ENCODE assay signal across 13 cellular contexts in the genomic region with DNA sequence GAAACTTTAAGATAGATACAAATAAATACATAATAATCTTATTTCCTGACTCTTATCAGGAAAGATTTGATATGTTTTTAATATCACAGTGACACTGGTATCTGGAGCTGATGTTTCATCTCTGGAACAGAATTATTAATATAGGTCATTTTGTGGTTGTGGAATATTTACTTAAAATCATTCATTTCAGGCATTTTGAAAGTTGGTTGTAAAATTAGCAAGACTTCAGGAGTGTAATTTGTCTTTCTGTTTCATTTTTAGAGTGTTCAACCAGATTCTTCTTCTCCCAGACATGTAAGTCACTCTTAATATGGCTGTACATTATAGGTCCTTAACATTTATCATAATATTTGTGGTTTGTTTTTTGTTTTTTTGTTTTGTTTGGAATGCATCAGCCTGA.
DNase-seq lines count a peak whose midpoint lies in the region; ATAC-seq and FAIRE-seq lines count a peak whose summit lies in the region.
"Had no signal": no experiment of that assay in that cellular context is flagged by ENCODE, and none has a peak within 500 bp of the region (broad histone marks: within the 10 kb centered on the region; RNA-seq: fewer than 3 reads in every experiment).

No MANE protein-coding gene starts in this region.

- no peaks in the 10 kb centered on the region for H3K9me3 Mint-ChIP-seq in activated naive CD4-positive, alpha-beta T cell treated with anti-CD3 and anti-CD28 coated beads, Interleukin-2, amount 50 U/mL, for 24 hours
- peaks cover 15% of the 10 kb centered on the region for H3K9me3 Mint-ChIP-seq in activated naive CD8-positive, alpha-beta T cell treated with anti-CD3 and anti-CD28 coated beads for 36 hours
- H3K9me3 Mint-ChIP-seq in stimulated activated naive CD8-positive, alpha-beta T cell treated with anti-CD3 and anti-CD28 coated beads, Interleukin-15, amount 100 ng/mL, for 72 hours = peaks cover 0 to 8% of the 10 kb centered on the region in 2 donors

- H3K27ac Mint-ChIP-seq in activated naive CD4-positive, alpha-beta T cell treated with anti-CD3 and anti-CD28 coated beads, Interleukin-2, amount 50 U/mL, for 24 hours = peak overlapping the region; percentile 23
- H3K27ac Mint-ChIP-seq in activated naive CD8-positive, alpha-beta T cell treated with anti-CD3 and anti-CD28 coated beads for 36 hours = peak overlapping the region; percentile 11
- H3K27ac Mint-ChIP-seq in stimulated activated naive CD8-positive, alpha-beta T cell treated with anti-CD3 and anti-CD28 coated beads, Interleukin-15, amount 100 ng/mL, for 72 hours = no peak overlapping the region

- peaks cover 36% of the 10 kb centered on the region for H3K36me3 Mint-ChIP-seq in activated naive CD4-positive, alpha-beta T cell treated with anti-CD3 and anti-CD28 coated beads, Interleukin-2, amount 50 U/mL, for 24 hours
- H3K36me3 Mint-ChIP-seq in activated naive CD8-positive, alpha-beta T cell treated with anti-CD3 and anti-CD28 coated beads for 36 hours = peaks cover 47% of the 10 kb centered on the region

- FAIRE-seq in HTR-8/SVneo (lab: Jason Lieb, UNC) = peak; percentile 23
- FAIRE-seq: H54 had no signal

- no peak for DNase-seq in activated naive CD4-positive, alpha-beta T cell treated with anti-CD3 and anti-CD28 coated beads, Interleukin-2, amount 50 U/mL, for 16 hours
- DNase-seq in HTR-8/SVneo (ENCODE audit: insufficient read length, low spot score) (no peak), posterior cingulate gyrus (no peak), 8988T (no peak)
- no peak for DNase-seq in activated naive CD8-positive, alpha-beta T cell treated with anti-CD3 and anti-CD28 coated beads for 36 hours
- no peak for DNase-seq in stimulated activated naive CD8-positive, alpha-beta T cell treated with anti-CD3 and anti-CD28 coated beads, Interleukin-15, amount 100 ng/mL, for 72 hours
- DNase-seq: MG63, NCI-H1105 treated with DMSO at 0.1 percent for 48 hours, NCI-H187 treated with DMSO at 0.1 percent for 48 hours, NCI-H446 had no signal

- peaks cover 38% of the 10 kb centered on the region for H3K4me1 Mint-ChIP-seq in activated naive CD4-positive, alpha-beta T cell treated with anti-CD3 and anti-CD28 coated beads, Interleukin-2, amount 50 U/mL, for 24 hours
- peaks cover 34% of the 10 kb centered on the region for H3K4me1 Mint-ChIP-seq in activated naive CD8-positive, alpha-beta T cell treated with anti-CD3 and anti-CD28 coated beads for 36 hours
- H3K4me1 Mint-ChIP-seq in stimulated activated naive CD8-positive, alpha-beta T cell treated with anti-CD3 and anti-CD28 coated beads, Interleukin-15, amount 100 ng/mL, for 72 hours = peaks cover 30% of the 10 kb centered on the region

- no peak overlapping the region for H3K4me3 Mint-ChIP-seq in activated naive CD4-positive, alpha-beta T cell treated with anti-CD3 and anti-CD28 coated beads, Interleukin-2, amount 50 U/mL, for 24 hours
- H3K4me3 Mint-ChIP-seq in activated naive CD8-positive, alpha-beta T cell treated with anti-CD3 and anti-CD28 coated beads for 36 hours = no peak overlapping the region
- H3K4me3 Mint-ChIP-seq in stimulated activated naive CD8-positive, alpha-beta T cell treated with anti-CD3 and anti-CD28 coated beads, Interleukin-15, amount 100 ng/mL, for 72 hours = no peak overlapping the region

- intact Hi-C loops in posterior cingulate gyrus (cut with DNase I) = no loop called here

- no peaks in the 10 kb centered on the region for H3K27me3 Mint-ChIP-seq in activated naive CD4-positive, alpha-beta T cell treated with anti-CD3 and anti-CD28 coated beads, Interleukin-2, amount 50 U/mL, for 24 hours
- no peaks in the 10 kb centered on the region for H3K27me3 Mint-ChIP-seq in activated naive CD8-positive, alpha-beta T cell treated with anti-CD3 and anti-CD28 coated beads for 36 hours
- H3K27me3 Mint-ChIP-seq in stimulated activated naive CD8-positive, alpha-beta T cell treated with anti-CD3 and anti-CD28 coated beads, Interleukin-15, amount 100 ng/mL, for 72 hours = no peaks in the 10 kb centered on the region

- peak; percentile 85 for ATAC-seq in stimulated activated naive CD8-positive, alpha-beta T cell treated with anti-CD3 and anti-CD28 coated beads, Interleukin-15, amount 100 ng/mL, for 72 hours
- ATAC-seq: Right ventricle myocardium inferior had no signal

Comparison
In these comparisons a context has a peak if more than half of its experiments do, and no peak if none do; other contexts are left out.
1. H3K27ac Mint-ChIP-seq: peak in activated naive CD4-positive, alpha-beta T cell treated with anti-CD3 and anti-CD28 coated beads, Interleukin-2, amount 50 U/mL, for 24 hours (single experiment) and activated naive CD8-positive, alpha-beta T cell treated with anti-CD3 and anti-CD28 coated beads for 36 hours (single experiment); none in stimulated activated naive CD8-positive, alpha-beta T cell treated with anti-CD3 and anti-CD28 coated beads, Interleukin-15, amount 100 ng/mL, for 72 hours (0 of 2).